In the genomic region with DNA sequence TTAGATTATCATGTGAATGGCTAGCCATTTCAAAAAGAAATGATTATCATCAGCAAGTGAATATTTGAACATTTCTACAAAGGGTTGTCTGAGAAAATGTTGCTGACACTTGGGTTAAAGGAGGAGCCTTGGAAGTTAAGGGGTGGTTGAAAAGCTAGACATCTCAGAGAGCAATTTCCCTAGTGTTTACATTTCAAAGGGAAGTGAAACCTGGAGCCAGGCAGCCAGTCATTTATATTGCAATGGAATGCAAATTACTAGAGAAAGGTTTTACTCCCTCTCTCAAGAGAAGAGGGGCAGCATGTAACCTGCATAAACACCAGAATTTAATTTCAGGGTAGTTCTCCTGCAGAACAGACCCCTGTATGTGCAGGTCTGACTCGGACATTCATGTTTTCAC, we compare ENCODE assay signal across 24 cellular contexts.
DNase-seq lines count a peak whose midpoint lies in the region; ATAC-seq and TF ChIP-seq lines count a peak whose summit lies in the region.
"Had no signal": no experiment of that assay in that cellular context is flagged by ENCODE, and none has a peak within 500 bp of the region (broad histone marks: within the 10 kb centered on the region; RNA-seq: fewer than 3 reads in every experiment).

No MANE protein-coding gene starts in this region.

- no peaks in the 10 kb centered on the region for H3K4me1 Mint-ChIP-seq in naive thymus-derived CD4-positive, alpha-beta T cell
- H3K4me1 Mint-ChIP-seq: activated naive CD4-positive, alpha-beta T cell treated with anti-CD3 and anti-CD28 coated beads, Interleukin-2, amount 10 ng/mL, durations not matched to agents 7 days and 5 days had no signal

- no peak overlapping the region for H3K4me3 ChIP-seq in breast epithelium
- H3K4me3 ChIP-seq in hepatocyte, result no peak overlapping the region
- H3K4me3 ChIP-seq in naive thymus-derived CD4-positive, alpha-beta T cell (ENCODE audit: low read length), result no peak overlapping the region
- H3K4me3 ChIP-seq: A549, colonic mucosa, HAP-1, tibial artery had no signal

- CTCF ChIA-PET in naive thymus-derived CD4-positive, alpha-beta T cell (lab: Charles Lee), result no interaction called here

- H3K4me1 ChIP-seq in breast epithelium (no peaks in the 10 kb centered on the region), hepatocyte (ENCODE audit: insufficient read depth) (peaks cover 7% of the 10 kb centered on the region)
- H3K4me1 ChIP-seq in naive thymus-derived CD4-positive, alpha-beta T cell (ENCODE audit: control insufficient read depth in 2 of 2, insufficient read depth in 2 of 2, low read length in 2 of 2), result no peaks in the 10 kb centered on the region
- H3K4me1 ChIP-seq: A549, colonic mucosa, HAP-1, tibial artery had no signal

- POLR2A ChIA-PET in naive thymus-derived CD4-positive, alpha-beta T cell (lab: Charles Lee), result no interaction called here

- intact Hi-C loops in breast epithelium (cut with DNase I; ENCODE audit: low total_unique reads), result no loop called here
- intact Hi-C loops in naive thymus-derived CD4-positive, alpha-beta T cell (cut with micrococcal nuclease), result no loop called here

- no peaks in the 10 kb centered on the region for H3K9me2 ChIP-seq in hepatocyte (replicated peaks; ENCODE audit: insufficient read depth)

- H3K36me3 Mint-ChIP-seq in naive thymus-derived CD4-positive, alpha-beta T cell, result no peaks in the 10 kb centered on the region
- H3K36me3 Mint-ChIP-seq: activated naive CD4-positive, alpha-beta T cell treated with anti-CD3 and anti-CD28 coated beads, Interleukin-2, amount 10 ng/mL, durations not matched to agents 7 days and 5 days; stimulated activated naive B cell treated with anti-CD40 and anti-IgM and Interleukin-4, amounts not matched to agents 10 μg/mL and 1 μg/mL and 100 μg/mL, for 72 hours had no signal

- no peak overlapping the region for H3K4me3 Mint-ChIP-seq in naive thymus-derived CD4-positive, alpha-beta T cell
- H3K4me3 Mint-ChIP-seq: activated CD8-positive, alpha-beta T cell treated with anti-CD3 and anti-CD28 coated beads for 36 hours; activated naive CD4-positive, alpha-beta T cell treated with anti-CD3 and anti-CD28 coated beads, Interleukin-2, amount 10 ng/mL, durations not matched to agents 7 days and 5 days; activated T-cell treated with anti-CD3 and anti-CD28 coated beads, Interleukin-2, amount 50 U/mL, for 4 hours; stimulated activated naive B cell treated with anti-CD40 and anti-IgM and Interleukin-4, amounts not matched to agents 10 μg/mL and 1 μg/mL and 100 μg/mL, for 72 hours had no signal

- H3K27me3 ChIP-seq in breast epithelium (no peaks in the 10 kb centered on the region), hepatocyte (no peaks in the 10 kb centered on the region)
- H3K27me3 ChIP-seq in naive thymus-derived CD4-positive, alpha-beta T cell (ENCODE audit: control insufficient read depth in 2 of 2, insufficient read depth in 2 of 2, low read length in 2 of 2), result no peaks in the 10 kb centered on the region
- H3K27me3 ChIP-seq: colonic mucosa, tibial artery had no signal

- no peaks in the 10 kb centered on the region for H4K20me1 ChIP-seq in hepatocyte (ENCODE audit: insufficient read depth, poor library complexity, severe bottlenecking)

- ATAC-seq in HG03432 (IDR thresholded peaks at IDR 0.05; ENCODE audit: unreplicated experiment), result no peak
- ATAC-seq in naive thymus-derived CD4-positive, alpha-beta T cell, result no peak
- ATAC-seq: A549; activated CD8-positive, alpha-beta T cell treated with anti-CD3 and anti-CD28 coated beads for 36 hours; activated T-cell treated with anti-CD3 and anti-CD28 coated beads, Interleukin-2, amount 50 U/mL, for 4 hours; right cardiac atrium had no signal

- peak overlapping the region; percentile 16 for H3K4me2 ChIP-seq in hepatocyte
- H3K4me2 ChIP-seq: A549 had no signal

- H3K27ac ChIP-seq in breast epithelium, result no peak overlapping the region
- peak overlapping the region; percentile 3 for H3K27ac ChIP-seq in hepatocyte
- no peak overlapping the region for H3K27ac ChIP-seq in naive thymus-derived CD4-positive, alpha-beta T cell (ENCODE audit: low read depth, low read length)
- H3K27ac ChIP-seq: A549, colonic mucosa, tibial artery, VCaP had no signal

- TF ChIP-seq CTCF in breast epithelium (IDR thresholded peaks at IDR 0.05) (no peak), hepatocyte (IDR thresholded peaks at IDR 0.05; ENCODE audit: poor library complexity) (no peak)

- in situ Hi-C loops in T47D (cut with HindIII; ENCODE audit: low pct_unique_long_range_greater_than_20kb, low sequenced_read_pairs), result no loop called here

- H3K79me2 ChIP-seq in hepatocyte, result no peaks in the 10 kb centered on the region

- H3K27ac Mint-ChIP-seq in naive thymus-derived CD4-positive, alpha-beta T cell, result no peak overlapping the region
- H3K27ac Mint-ChIP-seq: activated CD8-positive, alpha-beta T cell treated with anti-CD3 and anti-CD28 coated beads for 36 hours; activated naive CD4-positive, alpha-beta T cell treated with anti-CD3 and anti-CD28 coated beads, Interleukin-2, amount 10 ng/mL, durations not matched to agents 7 days and 5 days; stimulated activated naive B cell treated with anti-CD40 and anti-IgM and Interleukin-4, amounts not matched to agents 10 μg/mL and 1 μg/mL and 100 μg/mL, for 72 hours had no signal

- TF ChIP-seq POLR2A in breast epithelium (IDR thresholded peaks at IDR 0.05), result no peak

- no peak overlapping the region for H2AFZ ChIP-seq in hepatocyte

- WGBS in hepatocyte (ENCODE audit: low lambda C conversion rate, missing lambda C conversion rate), result 50% methylated on average over 1 of the region's 1 CpG

- peaks cover 0 to 3% (median 0%) of the 10 kb centered on the region in 5 donors for H3K27me3 Mint-ChIP-seq in naive thymus-derived CD4-positive, alpha-beta T cell
- H3K27me3 Mint-ChIP-seq: activated CD8-positive, alpha-beta T cell treated with anti-CD3 and anti-CD28 coated beads for 36 hours; activated naive CD4-positive, alpha-beta T cell treated with anti-CD3 and anti-CD28 coated beads, Interleukin-2, amount 10 ng/mL, durations not matched to agents 7 days and 5 days; stimulated activated naive B cell treated with anti-CD40 and anti-IgM and Interleukin-4, amounts not matched to agents 10 μg/mL and 1 μg/mL and 100 μg/mL, for 72 hours had no signal

- DNase-seq in T47D (ENCODE audit: low read depth in 1 of 2, low spot score in 1 of 2) (peak; percentile 11 to 21), breast epithelium (ENCODE audit: low spot score in 2 of 2) (no peak), NOMO-1 (lab: John Stamatoyannopoulos, UW; ENCODE audit: unreplicated experiment in 2 of 2) (peak; percentile 33 to 57), hepatocyte (ENCODE audit: low spot score) (peak; percentile 30), NK-92 (lab: John Stamatoyannopoulos, UW; ENCODE audit: unreplicated experiment) (no peak), NCI-H748 (lab: John Stamatoyannopoulos, UW; ENCODE audit: unreplicated experiment) (no peak)
- no peak for DNase-seq in naive thymus-derived CD4-positive, alpha-beta T cell
- DNase-seq: activated CD8-positive, alpha-beta T cell treated with anti-CD3 and anti-CD28 coated beads for 36 hours; activated naive CD4-positive, alpha-beta T cell treated with anti-CD3 and anti-CD28 coated beads, Interleukin-2, amount 10 ng/mL, durations not matched to agents 7 days and 5 days; activated T-cell treated with anti-CD3 and anti-CD28 coated beads, Interleukin-2, amount 50 U/mL, for 4 hours; C1 segment of cervical spinal cord; colonic mucosa; DMS153; NCI-H1694 treated with DMSO at 0.1 percent for 48 hours; NCI-H345; occipital lobe; right cardiac atrium; SHP77 treated with DMSO at 0.1 percent for 48 hours; stimulated activated naive B cell treated with anti-CD40 and anti-IgM and Interleukin-4, amounts not matched to agents 10 μg/mL and 1 μg/mL and 100 μg/mL, for 72 hours; tibial artery had no signal

- no peaks in the 10 kb centered on the region for H3K36me3 ChIP-seq in breast epithelium
- H3K36me3 ChIP-seq in hepatocyte (replicated peaks; ENCODE audit: insufficient read depth, low read depth), result no peaks in the 10 kb centered on the region
- H3K36me3 ChIP-seq in naive thymus-derived CD4-positive, alpha-beta T cell (ENCODE audit: control insufficient read depth in 2 of 3, insufficient read depth in 3 of 3, low read length in 3 of 3), result no peaks in the 10 kb centered on the region
- H3K36me3 ChIP-seq: colonic mucosa, HAP-1, tibial artery had no signal

- peaks cover 0 to 8% (median 2%) of the 10 kb centered on the region in 11 donors for H3K9me3 Mint-ChIP-seq in naive thymus-derived CD4-positive, alpha-beta T cell
- H3K9me3 Mint-ChIP-seq: activated CD8-positive, alpha-beta T cell treated with anti-CD3 and anti-CD28 coated beads for 36 hours had no signal

- H3K9me3 ChIP-seq in breast epithelium (no peaks in the 10 kb centered on the region), hepatocyte (ENCODE audit: low read depth) (no peaks in the 10 kb centered on the region)
- no peaks in the 10 kb centered on the region for H3K9me3 ChIP-seq in naive thymus-derived CD4-positive, alpha-beta T cell (ENCODE audit: control insufficient read depth in 2 of 3, low read length in 3 of 3)
- H3K9me3 ChIP-seq: A549, colonic mucosa, HAP-1, tibial artery had no signal

Comparison
In these comparisons a context has a peak if more than half of its experiments do, and no peak if none do; other contexts are left out.
1. DNase-seq: peak in T47D (2 of 2), NOMO-1 (2 of 2) and hepatocyte (single experiment); none in breast epithelium (0 of 2), NK-92 (single experiment), NCI-H748 (single experiment) and naive thymus-derived CD4-positive, alpha-beta T cell (0 of 9).